Comparison of ENCODE assay signal across 18 cellular contexts in the genomic region with DNA sequence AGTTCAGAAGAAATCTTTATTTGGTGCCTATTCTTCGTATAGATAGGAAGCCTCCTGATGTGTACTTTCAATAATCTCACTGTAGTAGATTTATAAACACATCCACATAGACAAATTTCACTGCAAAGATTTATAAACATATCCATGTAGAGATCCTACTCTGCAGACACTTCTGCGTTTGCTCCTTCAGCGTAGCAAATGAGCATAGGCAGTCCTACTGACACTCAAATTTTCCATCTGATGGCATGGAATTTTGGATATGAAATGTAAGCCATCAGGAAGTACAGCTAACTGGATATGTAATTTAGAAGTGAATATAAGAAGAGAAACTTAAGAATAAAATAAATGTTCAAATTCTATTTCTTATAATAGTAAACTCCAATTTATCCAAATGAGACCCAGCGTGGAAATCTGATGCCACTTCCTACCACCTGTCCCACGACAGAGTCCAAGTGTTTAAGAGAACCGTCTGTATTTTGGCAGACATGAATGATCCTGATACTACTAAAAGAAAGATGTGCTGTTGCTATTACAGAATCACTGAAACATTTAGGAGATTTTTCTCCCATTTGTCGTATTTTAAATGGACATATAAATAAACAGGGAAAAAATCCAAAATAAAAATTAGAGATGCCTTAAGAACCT.
DNase-seq lines count a peak whose midpoint lies in the region; ATAC-seq and TF ChIP-seq lines count a peak whose summit lies in the region.
"Had no signal": no experiment of that assay in that cellular context is flagged by ENCODE, and none has a peak within 500 bp of the region (broad histone marks: within the 10 kb centered on the region; RNA-seq: fewer than 3 reads in every experiment).

No MANE protein-coding gene starts in this region.

- TF ChIP-seq EP300 in gastroesophageal sphincter (IDR thresholded peaks at IDR 0.05): no peak

- no peak overlapping the region for H3K4me3 ChIP-seq in gastroesophageal sphincter
- H3K4me3 ChIP-seq in skeletal muscle tissue (ENCODE audit: low read length in 3 of 3): no peak overlapping the region
- H3K4me3 ChIP-seq: BLaER1, GM12878, GM23248 had no signal

- H3K9me3 ChIP-seq in gastroesophageal sphincter (no peaks in the 10 kb centered on the region), skeletal muscle tissue (ENCODE audit: control insufficient read depth in 3 of 3, low read length in 3 of 3) (no peaks in the 10 kb centered on the region)
- H3K9me3 ChIP-seq: BLaER1 had no signal

- H3K9ac ChIP-seq in skeletal muscle tissue (ENCODE audit: low read depth in 1 of 3, low read length in 3 of 3): no peak overlapping the region
- H3K9ac ChIP-seq: BLaER1, GM23248 had no signal

- peaks cover 0 to 19% (median 8%) of the 10 kb centered on the region in 3 donors for H3K4me1 ChIP-seq in gastroesophageal sphincter
- H3K4me1 ChIP-seq in skeletal muscle tissue (ENCODE audit: control insufficient read depth in 3 of 3, insufficient read depth in 3 of 3, low read length in 3 of 3): peaks cover 11 to 27% (median 19%) of the 10 kb centered on the region in 3 donors
- H3K4me1 ChIP-seq: BLaER1 had no signal

- no peak for TF ChIP-seq CTCF in gastroesophageal sphincter (IDR thresholded peaks at IDR 0.05)

- no peak for ATAC-seq in gastroesophageal sphincter
- no peak for ATAC-seq in HG02642 (IDR thresholded peaks at IDR 0.05; ENCODE audit: poor library complexity, unreplicated experiment)
- ATAC-seq: HCT116 had no signal

- no peaks in the 10 kb centered on the region for H3K36me3 ChIP-seq in gastroesophageal sphincter
- H3K36me3 ChIP-seq in skeletal muscle tissue (ENCODE audit: control insufficient read depth in 3 of 3, insufficient read depth in 3 of 3, low read length in 3 of 3): peaks cover 0 to 7% (median 7%) of the 10 kb centered on the region in 3 donors
- H3K36me3 ChIP-seq: BLaER1 had no signal

- DNase-seq in NCI-H2171 treated with DMSO at 0.1 percent for 48 hours (lab: John Stamatoyannopoulos, UW) (peak; percentile 30), NCI-H2171 (lab: John Stamatoyannopoulos, UW) (no peak), cerebellar cortex (ENCODE audit: low spot score) (peak; percentile 62), posterior vena cava (ENCODE audit: low spot score) (no peak), GOT3 (lab: John Stamatoyannopoulos, UW) (no peak)
- DNase-seq: CD4-positive, CD25-positive, alpha-beta regulatory T cell; CD8-positive, alpha-beta memory T cell; DMS53; GM23248; H9 had no signal

- H3K27me3 ChIP-seq in gastroesophageal sphincter (no peaks in the 10 kb centered on the region), skeletal muscle tissue (ENCODE audit: control insufficient read depth in 3 of 3, insufficient read depth in 3 of 3, low read length in 3 of 3) (no peaks in the 10 kb centered on the region)
- H3K27me3 ChIP-seq: BLaER1 had no signal

- peak overlapping the region in 3 of 4 donors; percentile 25 to 36 (median 26) for H3K27ac ChIP-seq in gastroesophageal sphincter
- H3K27ac ChIP-seq in skeletal muscle tissue (ENCODE audit: low read depth, low read length): peak overlapping the region; percentile 45
- H3K27ac ChIP-seq: 22Rv1, BLaER1, C4-2B, GM23248 had no signal

- TF ChIP-seq POLR2A in gastroesophageal sphincter (IDR thresholded peaks at IDR 0.05): no peak

- intact Hi-C loops in posterior vena cava (cut with DNase I): no loop called here

- 31 to 67% methylated on average over 6 to 7 of the region's 7 CpGs for WGBS in gastroesophageal sphincter (ENCODE audit: low coverage in 1 of 2), 2 donors

Comparison
In these comparisons a context has a peak if more than half of its experiments do, and no peak if none do; other contexts are left out.
1. DNase-seq: peak in NCI-H2171 treated with DMSO at 0.1 percent for 48 hours (single experiment) and cerebellar cortex (single experiment); none in NCI-H2171 (single experiment), posterior vena cava (single experiment) and GOT3 (single experiment).